ENCODE assay signal across 11 cellular contexts in the genomic region with DNA sequence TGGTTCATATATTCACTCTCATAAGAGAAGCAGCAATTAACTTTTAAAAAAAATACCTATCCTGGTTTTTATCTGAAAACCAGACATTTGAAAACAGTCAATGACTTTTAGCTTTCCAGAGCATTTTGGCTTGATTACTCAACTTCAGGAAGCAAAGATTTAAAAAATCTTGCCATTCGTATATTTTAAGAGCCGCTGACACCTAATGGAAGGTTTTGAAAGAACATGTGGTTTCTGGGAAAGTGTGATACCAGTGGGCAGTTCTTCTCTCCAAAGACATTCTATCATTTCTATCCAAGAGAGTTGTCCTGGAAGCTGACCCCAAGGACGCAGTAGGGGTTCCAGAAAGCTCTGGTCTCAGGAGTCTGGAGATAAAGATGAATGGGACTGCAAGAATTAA.
DNase-seq lines count a peak whose midpoint lies in the region; ATAC-seq and TF ChIP-seq lines count a peak whose summit lies in the region.
"Had no signal": no experiment of that assay in that cellular context is flagged by ENCODE, and none has a peak within 500 bp of the region (broad histone marks: within the 10 kb centered on the region; RNA-seq: fewer than 3 reads in every experiment).

No MANE protein-coding gene starts in this region.

- H4K20me1 ChIP-seq in GM23248 (ENCODE audit: insufficient read depth) (no peaks in the 10 kb centered on the region), neural progenitor cell (ENCODE audit: low read depth) (no peaks in the 10 kb centered on the region)

- peaks cover 15% of the 10 kb centered on the region for H3K4me1 Mint-ChIP-seq in neural progenitor cell
- no peaks in the 10 kb centered on the region for H3K4me1 Mint-ChIP-seq in activated CD4-positive, alpha-beta T cell treated with anti-CD3 and anti-CD28 coated beads, Interleukin-2, amount 10 ng/mL, durations not matched to agents 24 days and 14 days
- H3K4me1 Mint-ChIP-seq: activated naive CD8-positive, alpha-beta T cell treated with anti-CD3 and anti-CD28 coated beads, Interleukin-2, amount 10 ng/mL, durations not matched to agents 7 days and 5 days had no signal

- H3K36me3 ChIP-seq in GM23248 (ENCODE audit: low read depth) (no peaks in the 10 kb centered on the region), neural progenitor cell (no peaks in the 10 kb centered on the region)

- H3K27ac ChIP-seq in GM23248: no peak overlapping the region
- no peak overlapping the region for H3K27ac ChIP-seq in neural progenitor cell

- no peak overlapping the region for H3K4me3 ChIP-seq in GM23248
- H3K4me3 ChIP-seq in neural progenitor cell: no peak overlapping the region

- no peaks in the 10 kb centered on the region for H3K9me3 Mint-ChIP-seq in neural progenitor cell
- no peaks in the 10 kb centered on the region for H3K9me3 Mint-ChIP-seq in activated CD4-positive, alpha-beta T cell treated with anti-CD3 and anti-CD28 coated beads, Interleukin-2, amount 10 ng/mL, durations not matched to agents 24 days and 14 days
- H3K9me3 Mint-ChIP-seq: activated naive CD8-positive, alpha-beta T cell treated with anti-CD3 and anti-CD28 coated beads, Interleukin-2, amount 10 ng/mL, durations not matched to agents 7 days and 5 days had no signal

- no peaks in the 10 kb centered on the region for H3K9me3 ChIP-seq in GM23248 (ENCODE audit: low read depth)
- H3K9me3 ChIP-seq in neural progenitor cell (ENCODE audit: low read depth): no peaks in the 10 kb centered on the region

- ATAC-seq in HG03469 (IDR thresholded peaks at IDR 0.05; ENCODE audit: unreplicated experiment) (no peak), GM18868 (IDR thresholded peaks at IDR 0.05; ENCODE audit: unreplicated experiment) (no peak)

- H3K27me3 ChIP-seq in GM23248 (replicated peaks; ENCODE audit: insufficient read depth) (no peaks in the 10 kb centered on the region), neural progenitor cell (no peaks in the 10 kb centered on the region)

- H3K4me3 Mint-ChIP-seq in neural progenitor cell: no peak overlapping the region
- no peak overlapping the region for H3K4me3 Mint-ChIP-seq in activated CD4-positive, alpha-beta T cell treated with anti-CD3 and anti-CD28 coated beads, Interleukin-2, amount 10 ng/mL, durations not matched to agents 24 days and 14 days
- H3K4me3 Mint-ChIP-seq: activated naive CD8-positive, alpha-beta T cell treated with anti-CD3 and anti-CD28 coated beads, Interleukin-2, amount 10 ng/mL, durations not matched to agents 7 days and 5 days had no signal

- TF ChIP-seq CTCF in neural progenitor cell (IDR thresholded peaks at IDR 0.05): peak; percentile 35

- WGBS in GM23248 (ENCODE audit: low coverage in 1 of 2, low lambda C conversion rate in 2 of 2, missing lambda C conversion rate in 2 of 2), 2 experiments: 27 to 42% methylated on average over 3 of the region's 3 CpGs

- in situ Hi-C loops in GM23248 (cut with MboI): no loop called here

- intact Hi-C loops in activated CD4-positive, alpha-beta T cell treated with anti-CD3 and anti-CD28 coated beads, Interleukin-2, amount 10 ng/mL, durations not matched to agents 24 days and 14 days (cut with micrococcal nuclease): no loop called here

- H3K4me1 ChIP-seq in GM23248 (ENCODE audit: insufficient read depth) (peaks cover 12% of the 10 kb centered on the region; the same call in 1 of the 2 replicates), neural progenitor cell (peaks cover 10% of the 10 kb centered on the region)

- H3K9ac ChIP-seq in GM23248 (no peak overlapping the region), neural progenitor cell (no peak overlapping the region)

- no peaks in the 10 kb centered on the region for H3K27me3 Mint-ChIP-seq in neural progenitor cell (ENCODE audit: insufficient read depth, low read depth)
- peaks cover 15% of the 10 kb centered on the region for H3K27me3 Mint-ChIP-seq in activated CD4-positive, alpha-beta T cell treated with anti-CD3 and anti-CD28 coated beads, Interleukin-2, amount 10 ng/mL, durations not matched to agents 24 days and 14 days

- H2AFZ ChIP-seq in GM23248: no peak overlapping the region
- no peak overlapping the region for H2AFZ ChIP-seq in neural progenitor cell (replicated peaks)

- no peaks in the 10 kb centered on the region for H3F3A ChIP-seq in GM23248 (ENCODE audit: insufficient read depth)
- H3F3A ChIP-seq in neural progenitor cell (ENCODE audit: low read depth): no peaks in the 10 kb centered on the region

- no peaks in the 10 kb centered on the region for H3K36me3 Mint-ChIP-seq in neural progenitor cell
- H3K36me3 Mint-ChIP-seq in activated CD4-positive, alpha-beta T cell treated with anti-CD3 and anti-CD28 coated beads, Interleukin-2, amount 10 ng/mL, durations not matched to agents 24 days and 14 days (ENCODE audit: low read depth): no peaks in the 10 kb centered on the region
- H3K36me3 Mint-ChIP-seq: activated naive CD8-positive, alpha-beta T cell treated with anti-CD3 and anti-CD28 coated beads, Interleukin-2, amount 10 ng/mL, durations not matched to agents 7 days and 5 days had no signal

- DNase-seq in GM23248: peak; percentile 64
- peak; percentile 29 for DNase-seq in NCI-H226
- peak; percentile 25 for DNase-seq in ecto neural progenitor cell (ENCODE audit: low spot score)
- DNase-seq in neural progenitor cell (ENCODE audit: low spot score): no peak
- no peak for DNase-seq in D341Med (ENCODE audit: low spot score)
- no peak for DNase-seq in activated CD4-positive, alpha-beta T cell treated with anti-CD3 and anti-CD28 coated beads, Interleukin-2, amount 10 ng/mL, durations not matched to agents 24 days and 14 days
- DNase-seq: activated naive CD8-positive, alpha-beta T cell treated with anti-CD3 and anti-CD28 coated beads, Interleukin-2, amount 10 ng/mL, durations not matched to agents 7 days and 5 days; hippocampal formation; posterior cingulate gyrus had no signal

- H3K9me2 ChIP-seq in GM23248 (ENCODE audit: insufficient read depth): no peaks in the 10 kb centered on the region

- H3K79me2 ChIP-seq in GM23248 (ENCODE audit: insufficient read depth) (no peaks in the 10 kb centered on the region), neural progenitor cell (ENCODE audit: low read depth) (no peaks in the 10 kb centered on the region)

- H3K27ac Mint-ChIP-seq in neural progenitor cell: no peak overlapping the region
- no peak overlapping the region for H3K27ac Mint-ChIP-seq in activated CD4-positive, alpha-beta T cell treated with anti-CD3 and anti-CD28 coated beads, Interleukin-2, amount 10 ng/mL, durations not matched to agents 24 days and 14 days
- H3K27ac Mint-ChIP-seq: activated naive CD8-positive, alpha-beta T cell treated with anti-CD3 and anti-CD28 coated beads, Interleukin-2, amount 10 ng/mL, durations not matched to agents 7 days and 5 days had no signal

- H3K4me2 ChIP-seq in GM23248 (ENCODE audit: unreplicated experiment): no peak overlapping the region
- H3K4me2 ChIP-seq in neural progenitor cell: no peak overlapping the region

Comparison
In these comparisons a context has a peak if more than half of its experiments do, and no peak if none do; other contexts are left out.
1. DNase-seq: peak in GM23248 (single experiment), NCI-H226 (single experiment) and ecto neural progenitor cell (single experiment); none in neural progenitor cell (single experiment), D341Med (single experiment) and activated CD4-positive, alpha-beta T cell treated with anti-CD3 and anti-CD28 coated beads, Interleukin-2, amount 10 ng/mL, durations not matched to agents 24 days and 14 days (single experiment).